In the genomic region with DNA sequence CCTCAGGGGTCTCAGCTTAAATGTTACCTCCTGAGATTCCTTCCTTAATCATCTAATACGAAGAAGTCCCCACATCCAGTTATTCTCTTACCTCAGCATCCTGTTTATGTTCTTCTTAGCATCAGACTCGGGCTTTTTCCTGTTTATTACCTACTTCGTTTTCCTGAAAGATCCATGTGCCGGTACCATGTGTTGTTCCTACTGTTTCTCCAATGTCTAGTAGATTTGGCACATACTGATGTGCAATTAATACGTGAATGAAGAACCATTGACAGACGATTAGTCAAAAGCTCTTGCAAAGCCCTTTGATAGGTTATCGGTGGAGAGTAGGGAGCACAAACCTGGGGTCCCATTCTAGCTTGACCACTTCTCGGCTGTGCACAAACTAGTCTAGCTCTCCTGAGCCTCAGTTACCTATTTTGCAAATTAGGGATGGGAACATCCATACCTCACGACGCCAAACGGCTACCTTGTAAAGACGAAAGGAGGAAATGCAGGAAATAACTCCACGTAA, we compare ENCODE assay signal across 8 cellular contexts. TPM values are rescaled to one million over a fixed set of nuclear protein-coding genes. Genes with fewer than 3 reads are reported as not detected.
DNase-seq lines count a peak whose midpoint lies in the region; ATAC-seq and TF ChIP-seq lines count a peak whose summit lies in the region.

No MANE protein-coding gene starts in this region.

- no peak for DNase-seq in CD4-positive, alpha-beta memory T cell
- DNase-seq in GM23338 (ENCODE audit: low spot score) (no peak), Panc1 (ENCODE audit: low read depth, low spot score) (peak; percentile 2), endothelial cell (ENCODE audit: low spot score) (no peak), NCI-H526 treated with DMSO at 0.1 percent for 48 hours (lab: John Stamatoyannopoulos, UW) (no peak), HK-2 (ENCODE audit: unreplicated experiment) (no peak), T-helper 9 cell (no peak)

- no peaks in the 10 kb centered on the region for H3K9me3 ChIP-seq in CD4-positive, alpha-beta memory T cell (ENCODE audit: control insufficient read depth in 1 of 2, low read length in 2 of 2)
- H3K9me3 ChIP-seq in Panc1 (ENCODE audit: control insufficient read depth, insufficient read depth, low read depth, low read length) (no peaks in the 10 kb centered on the region), neutrophil (no peaks in the 10 kb centered on the region)

- in situ Hi-C loops in Panc1 (cut with HindIII; ENCODE audit: low pct_unique_long_range_greater_than_20kb, low sequenced_read_pairs), result no loop called here

- ATAC-seq in GM23338 (no peak), Panc1 (no peak; the same call in 1 of the 2 replicates)

- no peaks in the 10 kb centered on the region for H3K9me2 ChIP-seq in GM23338 (ENCODE audit: insufficient read depth)

- peaks cover 0 to 1% of the 10 kb centered on the region in 2 donors for H3K27me3 Mint-ChIP-seq in CD4-positive, alpha-beta memory T cell
- peaks cover 22% of the 10 kb centered on the region for H3K27me3 Mint-ChIP-seq in GM23338 (ENCODE audit: insufficient read depth, low read depth, poor library complexity)
- peaks cover 24% of the 10 kb centered on the region for H3K27me3 Mint-ChIP-seq in endothelial cell (ENCODE audit: unreplicated experiment)

- H3K36me3 Mint-ChIP-seq in CD4-positive, alpha-beta memory T cell, result peaks cover 35 to 43% of the 10 kb centered on the region in 2 donors
- H3K36me3 Mint-ChIP-seq in GM23338 (ENCODE audit: low read depth), result peaks cover 46% of the 10 kb centered on the region
- H3K36me3 Mint-ChIP-seq in endothelial cell (ENCODE audit: low read depth, unreplicated experiment), result peaks cover 40% of the 10 kb centered on the region

- H4K20me1 ChIP-seq in GM23338 (replicated peaks; ENCODE audit: insufficient read depth), result peaks cover 25% of the 10 kb centered on the region

- H3K4me3 Mint-ChIP-seq in CD4-positive, alpha-beta memory T cell, result peak overlapping the region; percentile 96 to 99 (median 99)
- peak overlapping the region; percentile 96 for H3K4me3 Mint-ChIP-seq in GM23338
- H3K4me3 Mint-ChIP-seq in endothelial cell (ENCODE audit: unreplicated experiment), result peak overlapping the region; percentile 99

- POLR2A ChIA-PET in CD4-positive, alpha-beta memory T cell (lab: Charles Lee; ENCODE audit: partially characterized antibody), result interaction anchor here (0.7 to 2.6 kb wide), 19 partner anchors 10 to 1373 kb away, joined by 3 to 29 read pairs (median 5); a partner anchor contains a TSS
- POLR2A ChIA-PET in Panc1 (lab: Charles Lee), result interaction anchor here (1.0 kb wide), 1 partner anchor 10 kb away, joined by 3 read pairs; no protein-coding TSS in a partner anchor

- H3K4me1 Mint-ChIP-seq in CD4-positive, alpha-beta memory T cell, result peaks cover 42 to 78% (median 56%) of the 10 kb centered on the region in 4 donors
- peaks cover 22% of the 10 kb centered on the region for H3K4me1 Mint-ChIP-seq in GM23338
- H3K4me1 Mint-ChIP-seq in endothelial cell (ENCODE audit: unreplicated experiment), result peaks cover 36% of the 10 kb centered on the region

- H3K79me2 ChIP-seq in GM23338 (replicated peaks; ENCODE audit: insufficient read depth), result peaks cover 69% of the 10 kb centered on the region

- H3F3A ChIP-seq in GM23338 (replicated peaks; ENCODE audit: low read depth), result peaks cover 22% of the 10 kb centered on the region

- CTCF ChIA-PET in CD4-positive, alpha-beta memory T cell (lab: Charles Lee; ENCODE audit: partially characterized antibody), result interaction anchor here (0.7 to 2.7 kb wide), 5 partner anchors 9 to 173 kb away, joined by 3 to 9 read pairs (median 4); no protein-coding TSS in a partner anchor
- CTCF ChIA-PET in Panc1 (lab: Charles Lee), result no interaction called here

- TF ChIP-seq CTCF in GM23338 (conservative IDR thresholded peaks at IDR 0.05; ENCODE audit: low read depth in 2 of 2), result no peak
- TF ChIP-seq CTCF in Panc1 (IDR thresholded peaks at IDR 0.05), result no peak
- no peak for TF ChIP-seq CTCF in endothelial cell (IDR thresholded peaks at IDR 0.05; ENCODE audit: unreplicated experiment)
- no peak for TF ChIP-seq CTCF in neutrophil (IDR thresholded peaks at IDR 0.05)

- peaks cover 46% of the 10 kb centered on the region for H3K4me1 ChIP-seq in CD4-positive, alpha-beta memory T cell (ENCODE audit: insufficient read depth, low read length)
- peaks cover 20% of the 10 kb centered on the region for H3K4me1 ChIP-seq in GM23338 (ENCODE audit: insufficient read depth)
- H3K4me1 ChIP-seq in Panc1 (ENCODE audit: control insufficient read depth, insufficient read depth, low read length), result peaks cover 12% of the 10 kb centered on the region; the same call in 1 of the 2 replicates
- H3K4me1 ChIP-seq in neutrophil (ENCODE audit: control insufficient read depth in 1 of 2, insufficient read depth in 1 of 2, low read depth in 1 of 2, low read length in 1 of 2), result peaks cover 28 to 30% of the 10 kb centered on the region in 2 experiments

- intact Hi-C loops in CD4-positive, alpha-beta memory T cell (cut with micrococcal nuclease), result loop anchor here (5.0 kb wide), 1 partner anchor 286 kb away; a partner anchor contains a TSS
- intact Hi-C loops in Panc1 (cut with micrococcal nuclease; ENCODE audit: unreplicated experiment), result no loop called here

- H3K36me3 ChIP-seq in CD4-positive, alpha-beta memory T cell (ENCODE audit: insufficient read depth, low read length), result no peaks in the 10 kb centered on the region
- peaks cover 10% of the 10 kb centered on the region for H3K36me3 ChIP-seq in GM23338 (ENCODE audit: insufficient read depth)
- peaks cover 3% of the 10 kb centered on the region; the same call in 1 of the 2 replicates for H3K36me3 ChIP-seq in Panc1 (ENCODE audit: control insufficient read depth, insufficient read depth, low read length)
- H3K36me3 ChIP-seq in neutrophil, result peaks cover 8% of the 10 kb centered on the region

- H3K9me3 Mint-ChIP-seq in CD4-positive, alpha-beta memory T cell, result peaks cover 0 to 4% (median 0%) of the 10 kb centered on the region in 8 donors
- H3K9me3 Mint-ChIP-seq in GM23338 (peaks cover 4% of the 10 kb centered on the region; the same call in 1 of the 3 replicates), endothelial cell (ENCODE audit: unreplicated experiment) (no peaks in the 10 kb centered on the region)

- no peaks in the 10 kb centered on the region for H3K27me3 ChIP-seq in CD4-positive, alpha-beta memory T cell (ENCODE audit: insufficient read depth, low read length)
- H3K27me3 ChIP-seq in GM23338 (ENCODE audit: insufficient read depth) (no peaks in the 10 kb centered on the region), Panc1 (ENCODE audit: control insufficient read depth, insufficient read depth, low read length) (no peaks in the 10 kb centered on the region), neutrophil (no peaks in the 10 kb centered on the region)

- BruUV-seq in Panc1 (replicated peaks; lab: Mats Ljungman, UMichigan), result TSS peak; percentile 97

- peak overlapping the region; percentile 78; the same call in 1 of the 2 replicates for H2AFZ ChIP-seq in GM23338

- peak overlapping the region; percentile 95 to 97 for H3K4me3 ChIP-seq in CD4-positive, alpha-beta memory T cell (ENCODE audit: low read length in 2 of 2)
- H3K4me3 ChIP-seq in GM23338, result peak overlapping the region; percentile 91
- H3K4me3 ChIP-seq in Panc1 (ENCODE audit: low read depth in 2 of 2, low read length in 2 of 2), result peak overlapping the region; percentile 97 to 99
- H3K4me3 ChIP-seq in neutrophil (ENCODE audit: low read depth in 1 of 2, low read length in 1 of 2), result peak overlapping the region; percentile 73 to 95

- H3K27ac Mint-ChIP-seq in CD4-positive, alpha-beta memory T cell, result peak overlapping the region; percentile 98 to 100 (median 100)
- H3K27ac Mint-ChIP-seq in GM23338 (peak overlapping the region; percentile 100), endothelial cell (ENCODE audit: unreplicated experiment) (peak overlapping the region; percentile 98)

- H3K4me2 ChIP-seq in GM23338, result peak overlapping the region; percentile 98

- peak overlapping the region; percentile 84 for H3K27ac ChIP-seq in CD4-positive, alpha-beta memory T cell (ENCODE audit: low read depth, low read length)
- peak overlapping the region; percentile 95 for H3K27ac ChIP-seq in GM23338 (ENCODE audit: low read depth)
- peak overlapping the region; percentile 99 for H3K27ac ChIP-seq in Panc1 (ENCODE audit: low read length)
- peak overlapping the region; percentile 92 for H3K27ac ChIP-seq in neutrophil

TF ChIP-seq in GM23338, 12 proteins besides CTCF, POLR2A, EP300 and RAD21 (continues in another document):
- TF ChIP-seq STAT1 (IDR thresholded peaks at IDR 0.05; ENCODE audit: unreplicated experiment) (no peak), EZH2phosphoT487 (IDR thresholded peaks at IDR 0.05; ENCODE audit: unreplicated experiment) (no peak), ZNF331 (CRISPR knock-in tag; IDR thresholded peaks at IDR 0.05; ENCODE audit: low read depth) (no peak)
- TF ChIP-seq, protein P1, sequence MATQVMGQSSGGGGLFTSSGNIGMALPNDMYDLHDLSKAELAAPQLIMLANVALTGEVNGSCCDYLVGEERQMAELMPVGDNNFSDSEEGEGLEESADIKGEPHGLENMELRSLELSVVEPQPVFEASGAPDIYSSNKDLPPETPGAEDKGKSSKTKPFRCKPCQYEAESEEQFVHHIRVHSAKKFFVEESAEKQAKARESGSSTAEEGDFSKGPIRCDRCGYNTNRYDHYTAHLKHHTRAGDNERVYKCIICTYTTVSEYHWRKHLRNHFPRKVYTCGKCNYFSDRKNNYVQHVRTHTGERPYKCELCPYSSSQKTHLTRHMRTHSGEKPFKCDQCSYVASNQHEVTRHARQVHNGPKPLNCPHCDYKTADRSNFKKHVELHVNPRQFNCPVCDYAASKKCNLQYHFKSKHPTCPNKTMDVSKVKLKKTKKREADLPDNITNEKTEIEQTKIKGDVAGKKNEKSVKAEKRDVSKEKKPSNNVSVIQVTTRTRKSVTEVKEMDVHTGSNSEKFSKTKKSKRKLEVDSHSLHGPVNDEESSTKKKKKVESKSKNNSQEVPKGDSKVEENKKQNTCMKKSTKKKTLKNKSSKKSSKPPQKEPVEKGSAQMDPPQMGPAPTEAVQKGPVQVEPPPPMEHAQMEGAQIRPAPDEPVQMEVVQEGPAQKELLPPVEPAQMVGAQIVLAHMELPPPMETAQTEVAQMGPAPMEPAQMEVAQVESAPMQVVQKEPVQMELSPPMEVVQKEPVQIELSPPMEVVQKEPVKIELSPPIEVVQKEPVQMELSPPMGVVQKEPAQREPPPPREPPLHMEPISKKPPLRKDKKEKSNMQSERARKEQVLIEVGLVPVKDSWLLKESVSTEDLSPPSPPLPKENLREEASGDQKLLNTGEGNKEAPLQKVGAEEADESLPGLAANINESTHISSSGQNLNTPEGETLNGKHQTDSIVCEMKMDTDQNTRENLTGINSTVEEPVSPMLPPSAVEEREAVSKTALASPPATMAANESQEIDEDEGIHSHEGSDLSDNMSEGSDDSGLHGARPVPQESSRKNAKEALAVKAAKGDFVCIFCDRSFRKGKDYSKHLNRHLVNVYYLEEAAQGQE (IDR thresholded peaks at IDR 0.05; ENCODE audit: unreplicated experiment), result no peak

RNA-seq across cellular contexts. Expression of a gene that starts 0.7 kb away (rescaled TPM):
- total RNA-seq in CD4-positive, alpha-beta memory T cell, result 10 to 100 TPM; 59.6 to 68.1 TPM
- 10 to 100 TPM; 36.6 to 43.0 TPM for polyA plus RNA-seq in CD4-positive, alpha-beta memory T cell
- total RNA-seq in GM23338 (2014; rRNA removed; shearing (Covaris generic)), result 77.0 and 107 TPM in 2 replicates
- polyA plus RNA-seq in GM23338 (2016; fragmentation: Nextera tagmentation; extraction: Ambion mirVana), result 39.6 and 41.5 TPM in 2 replicates
- total RNA-seq in Panc1 (2021; ENCODE audit: unreplicated experiment) (49.7 TPM), endothelial cell (ENCODE audit: unreplicated experiment) (48.8 TPM)
- polyA plus RNA-seq in Panc1 (2012; ENCODE audit: insufficient read length), result 31.6 TPM
